19 cellular contexts compared by ENCODE assay signal in genomic region chr12:94770397-94770759, GRCh38.
DNase-seq lines count a peak whose midpoint lies in the region; ATAC-seq and TF ChIP-seq lines count a peak whose summit lies in the region.
"Had no signal": no experiment of that assay in that cellular context is flagged by ENCODE, and none has a peak within 500 bp of the region (broad histone marks: within the 10 kb centered on the region; RNA-seq: fewer than 3 reads in every experiment).

No MANE protein-coding gene starts in this region.

- peak overlapping the region; percentile 95 for H3K4me2 ChIP-seq in SU-DHL-6 (ENCODE audit: low read depth, low read length, poor library complexity, severe bottlenecking)
- H3K4me2 ChIP-seq: A549, PC-9 had no signal

- H3K9ac ChIP-seq in SU-DHL-6 (ENCODE audit: low read length) = no peak overlapping the region
- H3K9ac ChIP-seq: GM23248 had no signal

- H3F3A ChIP-seq in SU-DHL-6 (ENCODE audit: insufficient read depth) = peaks cover 15% of the 10 kb centered on the region

- peaks cover 6% of the 10 kb centered on the region for H3K27me3 Mint-ChIP-seq in glutamatergic neuron (ENCODE audit: unreplicated experiment)
- H3K27me3 Mint-ChIP-seq in stimulated activated naive B cell treated with anti-CD40 and anti-IgM and Interleukin-4, amounts not matched to agents 10 μg/mL and 1 μg/mL and 100 μg/mL, for 72 hours = no peaks in the 10 kb centered on the region

- H3K4me3 Mint-ChIP-seq in glutamatergic neuron (ENCODE audit: unreplicated experiment) = peak overlapping the region; percentile 81
- no peak overlapping the region for H3K4me3 Mint-ChIP-seq in stimulated activated naive B cell treated with anti-CD40 and anti-IgM and Interleukin-4, amounts not matched to agents 10 μg/mL and 1 μg/mL and 100 μg/mL, for 72 hours
- H3K4me3 Mint-ChIP-seq: CD4-positive, alpha-beta memory T cell had no signal

- no peak overlapping the region for H2AFZ ChIP-seq in SU-DHL-6 (ENCODE audit: low read depth, low read length, severe bottlenecking)
- H2AFZ ChIP-seq: GM23248, PC-9 had no signal

- no peaks in the 10 kb centered on the region for H3K9me2 ChIP-seq in SU-DHL-6 (replicated peaks; ENCODE audit: insufficient read depth, low read length)

- CTCF ChIA-PET in HEK293 (lab: Yijun Ruan, JAX) = interaction anchor here (0.5 to 1.1 kb wide), 2 partner anchors 14 to 225 kb away, joined by 3 read pairs; no protein-coding TSS in a partner anchor

- no peak overlapping the region for H3K27ac ChIP-seq in HEK293 (ENCODE audit: extremely low read depth, low read depth, low read length)
- peak overlapping the region; percentile 85 for H3K27ac ChIP-seq in SU-DHL-6 (ENCODE audit: low read depth, low read length)
- H3K27ac ChIP-seq: A549, GM23248, PC-9, RWPE1 had no signal

- no peak for DNase-seq in glutamatergic neuron
- no peak for DNase-seq in stimulated activated naive B cell treated with anti-CD40 and anti-IgM and Interleukin-4, amounts not matched to agents 10 μg/mL and 1 μg/mL and 100 μg/mL, for 72 hours
- no peak for DNase-seq in iPS-NIHi7 (ENCODE audit: extremely low spot score)
- no peak for DNase-seq in KG1 (lab: John Stamatoyannopoulos, UW)
- DNase-seq: CD4-positive, alpha-beta memory T cell; DMS79; GM23248; HCEC 1CT; NCI-H1417 treated with DMSO at 0.1 percent for 48 hours; NCI-H187 treated with DMSO at 0.1 percent for 48 hours; NCI-H2227 treated with DMSO at 0.1 percent for 48 hours; NCI-H510A treated with DMSO at 0.1 percent for 48 hours; PC-9 had no signal

- no peaks in the 10 kb centered on the region for H4K20me1 ChIP-seq in SU-DHL-6 (ENCODE audit: low read depth, low read length)

- no peak for TF ChIP-seq CTCF in HEK293 (tag by site-specific recombination; IDR thresholded peaks at IDR 0.05)
- TF ChIP-seq CTCF in SU-DHL-6 (IDR thresholded peaks at IDR 0.05; ENCODE audit: insufficient read depth, low read length, poor library complexity, severe bottlenecking) = no peak
- no peak for TF ChIP-seq CTCF in glutamatergic neuron (IDR thresholded peaks at IDR 0.05; ENCODE audit: partially characterized antibody, unreplicated experiment)

- POLR2A ChIA-PET in HEK293 (lab: Yijun Ruan, JAX) = no interaction called here

- H3K4me3 ChIP-seq in HEK293 (ENCODE audit: low read depth, low read length) (no peak overlapping the region), SU-DHL-6 (ENCODE audit: insufficient read depth, low read length, poor library complexity, severe bottlenecking) (no peak overlapping the region)
- H3K4me3 ChIP-seq: A549, GM23248, K562, PC-9 had no signal

- H3K27me3 ChIP-seq in SU-DHL-6 (ENCODE audit: low read length) = no peaks in the 10 kb centered on the region

- H3K27ac Mint-ChIP-seq in glutamatergic neuron (ENCODE audit: unreplicated experiment) = peak overlapping the region; percentile 91
- peak overlapping the region; percentile 42 for H3K27ac Mint-ChIP-seq in stimulated activated naive B cell treated with anti-CD40 and anti-IgM and Interleukin-4, amounts not matched to agents 10 μg/mL and 1 μg/mL and 100 μg/mL, for 72 hours
- H3K27ac Mint-ChIP-seq: CD4-positive, alpha-beta memory T cell had no signal

- peaks cover 16% of the 10 kb centered on the region for H3K9me3 Mint-ChIP-seq in glutamatergic neuron (ENCODE audit: unreplicated experiment)
- peaks cover 2 to 4% of the 10 kb centered on the region in 2 donors for H3K9me3 Mint-ChIP-seq in stimulated activated naive B cell treated with anti-CD40 and anti-IgM and Interleukin-4, amounts not matched to agents 10 μg/mL and 1 μg/mL and 100 μg/mL, for 72 hours

- ATAC-seq in stimulated activated naive B cell treated with anti-CD40 and anti-IgM and Interleukin-4, amounts not matched to agents 10 μg/mL and 1 μg/mL and 100 μg/mL, for 72 hours (replicated peaks) = no peak
- ATAC-seq in HG03521 (IDR thresholded peaks at IDR 0.05; ENCODE audit: unreplicated experiment) = no peak
- ATAC-seq: A549, K562 had no signal

- H3K9me3 ChIP-seq in HEK293 (ENCODE audit: control insufficient read depth, insufficient read depth, low read depth, low read length) (no peaks in the 10 kb centered on the region), SU-DHL-6 (ENCODE audit: insufficient read depth, low read length) (no peaks in the 10 kb centered on the region)
- H3K9me3 ChIP-seq: A549 had no signal

- peaks cover 45% of the 10 kb centered on the region for H3K4me1 Mint-ChIP-seq in glutamatergic neuron (ENCODE audit: low read depth, unreplicated experiment)
- H3K4me1 Mint-ChIP-seq in stimulated activated naive B cell treated with anti-CD40 and anti-IgM and Interleukin-4, amounts not matched to agents 10 μg/mL and 1 μg/mL and 100 μg/mL, for 72 hours = peaks cover 45 to 53% of the 10 kb centered on the region in 2 donors

- H3K79me2 ChIP-seq in SU-DHL-6 (ENCODE audit: insufficient read depth, low read length) = no peaks in the 10 kb centered on the region

- H3K36me3 ChIP-seq in HEK293 (ENCODE audit: control insufficient read depth in 2 of 2, insufficient read depth in 1 of 2, low read length in 2 of 2) = no peaks in the 10 kb centered on the region
- H3K36me3 ChIP-seq in SU-DHL-6 (ENCODE audit: low read length) = no peaks in the 10 kb centered on the region

- H3K4me1 ChIP-seq in HEK293 (ENCODE audit: control insufficient read depth, insufficient read depth, low read length) = peaks cover 28% of the 10 kb centered on the region
- H3K4me1 ChIP-seq: A549 had no signal

- no peaks in the 10 kb centered on the region for H3K36me3 Mint-ChIP-seq in glutamatergic neuron (ENCODE audit: unreplicated experiment)
- peaks cover 17 to 36% of the 10 kb centered on the region in 2 donors for H3K36me3 Mint-ChIP-seq in stimulated activated naive B cell treated with anti-CD40 and anti-IgM and Interleukin-4, amounts not matched to agents 10 μg/mL and 1 μg/mL and 100 μg/mL, for 72 hours
- H3K36me3 Mint-ChIP-seq: CD4-positive, alpha-beta memory T cell had no signal

TF ChIP-seq in HEK293, 187 proteins besides CTCF, POLR2A, EP300 and RAD21 (continues in another document):
- TF ChIP-seq EGR2 (tag by site-specific recombination; IDR thresholded peaks at IDR 0.05; ENCODE audit: low read depth) = peak; percentile 76
- TF ChIP-seq ZNF792 (tag by site-specific recombination; IDR thresholded peaks at IDR 0.05) = no peak
- no peak for TF ChIP-seq ZSCAN5A (tag by site-specific recombination; IDR thresholded peaks at IDR 0.05)
- no peak for TF ChIP-seq ZNF76 (tag by site-specific recombination; IDR thresholded peaks at IDR 0.05; ENCODE audit: borderline replicate concordance, low read depth)
- no peak for TF ChIP-seq ZNF549 (tag by site-specific recombination; IDR thresholded peaks at IDR 0.05)
- no peak for TF ChIP-seq ZNF174 (tag by site-specific recombination; IDR thresholded peaks at IDR 0.05)
- TF ChIP-seq ZNF768 (tag by site-specific recombination; IDR thresholded peaks at IDR 0.05) = no peak
- TF ChIP-seq ZBTB21 (tag by site-specific recombination; IDR thresholded peaks at IDR 0.05) = no peak
- no peak for TF ChIP-seq ZSCAN30 (tag by site-specific recombination; IDR thresholded peaks at IDR 0.05)
- TF ChIP-seq ZNF280C (tag by site-specific recombination; IDR thresholded peaks at IDR 0.05) = no peak
- TF ChIP-seq MYNN (tag by site-specific recombination; IDR thresholded peaks at IDR 0.05; ENCODE audit: borderline replicate concordance) = no peak
- TF ChIP-seq ZNF544 (tag by site-specific recombination; IDR thresholded peaks at IDR 0.05) = no peak
- peak; percentile 70 for TF ChIP-seq ZFHX2 (tag by site-specific recombination; conservative IDR thresholded peaks at IDR 0.05)
- TF ChIP-seq ZNF664 (tag by site-specific recombination; IDR thresholded peaks at IDR 0.05) = peak; percentile 98
- TF ChIP-seq ZNF311 (tag by site-specific recombination; IDR thresholded peaks at IDR 0.05; ENCODE audit: borderline replicate concordance) = no peak
- no peak for TF ChIP-seq ZNF214 (tag by site-specific recombination; IDR thresholded peaks at IDR 0.05; ENCODE audit: borderline replicate concordance)
